Comparison of ENCODE assay signal across 18 cellular contexts in the genomic region with DNA sequence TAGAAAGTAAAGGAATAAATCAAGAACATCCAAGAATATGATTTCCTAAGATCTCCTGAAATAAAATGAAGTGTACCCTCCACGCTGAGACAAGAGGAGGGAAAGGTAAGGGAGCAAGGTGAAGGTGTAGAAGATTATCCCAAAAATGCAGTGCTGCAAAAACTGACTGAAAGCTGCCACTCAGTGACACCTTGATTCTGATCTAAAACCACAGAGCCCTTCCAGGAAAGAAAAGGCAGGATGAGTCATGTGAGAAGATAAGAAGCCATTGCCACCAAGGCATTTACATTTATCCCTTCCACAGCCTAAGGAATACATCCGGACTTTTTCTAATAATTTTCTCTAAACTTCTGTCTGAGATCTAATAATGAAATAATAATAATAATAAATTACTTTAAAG. TPM values are rescaled to one million over a fixed set of nuclear protein-coding genes. Genes with fewer than 3 reads are reported as not detected.
"Had no signal": no experiment of that assay in that cellular context is flagged by ENCODE, and none has a peak within 500 bp of the region (broad histone marks: within the 10 kb centered on the region; RNA-seq: fewer than 3 reads in every experiment).

No MANE protein-coding gene starts in this region.

- H3K27me3 ChIP-seq: cardiac muscle cell, neutrophil, pancreas, upper lobe of right lung had no signal

- H3K27ac ChIP-seq: cardiac muscle cell, epithelial cell of prostate, lower lobe of right lung, neutrophil, upper lobe of right lung had no signal

- H3K4me3 ChIP-seq: cardiac muscle cell, lower lobe of right lung, pancreas, upper lobe of right lung had no signal

- DNase-seq: activated CD4-positive, alpha-beta memory T cell treated with anti-CD3 and anti-CD28 coated beads for 36 hours; activated naive CD4-positive, alpha-beta T cell treated with anti-CD3 and anti-CD28 coated beads, Interleukin-2, amount 10 ng/mL, durations not matched to agents 7 days and 5 days; activated T-cell treated with anti-CD3 and anti-CD28 coated beads for 4 hours; foreskin fibroblast; hippocampal formation; lower lobe of right lung; natural killer cell; pancreas; SIG-M5; stimulated activated CD4-positive, alpha-beta T cell treated with anti-CD3 and anti-CD28 coated beads, Interleukin-1b, Interleukin-23, amount 100 ng/mL, for 48 hours; stimulated activated CD8-positive, alpha-beta memory T cell treated with anti-CD3 and anti-CD28 coated beads, Interleukin-4, amount 100 ng/mL, for 48 hours; stimulated activated naive CD4-positive, alpha-beta T cell treated with Interleukin-2 at 50 U/mL for 16 hours; upper lobe of right lung had no signal

RNA-seq across cellular contexts. Expression of a gene that starts 49.9 kb away (rescaled TPM):
- total RNA-seq: activated T-helper 2 cell treated with anti-CD3 and anti-CD28 coated beads, Interferon-gamma antibody, Interleukin-2, Interleukin-4, amounts not matched to agents 10 μg/mL and 5 μg/mL and 100 μg/mL, durations not matched to agents 14 hours and 24 hours and 36 hours; glomerular endothelial cell had no signal
